18 cellular contexts compared by ENCODE assay signal in genomic region chr2:159720676-159721075, GRCh38.
"Had no signal": no experiment of that assay in that cellular context is flagged by ENCODE, and none has a peak within 500 bp of the region (broad histone marks: within the 10 kb centered on the region; RNA-seq: fewer than 3 reads in every experiment).

No MANE protein-coding gene starts in this region.

- DNase-seq: activated CD4-positive, alpha-beta T cell treated with anti-CD3 and anti-CD28 coated beads, Interleukin-2, amount 10 ng/mL, durations not matched to agents 24 days and 14 days; activated CD4-positive, CD25-positive, alpha-beta regulatory T cell; activated CD8-positive, alpha-beta T cell treated with anti-CD3 and anti-CD28 coated beads for 36 hours; activated effector memory CD4-positive, alpha-beta T cell treated with Interleukin-2 at 50 U/mL for 16 hours; activated naive CD4-positive, alpha-beta T cell treated with anti-CD3 and anti-CD28 coated beads, Interleukin-2, amount 50 U/mL, for 16 hours; activated T-cell treated with anti-CD3 and anti-CD28 coated beads, Interleukin-2, amount 50 U/mL, for 48 hours; effector CD8-positive, alpha-beta T cell; mucosa of descending colon; naive B cell; occipital lobe; stimulated activated CD4-positive, alpha-beta T cell treated with anti-CD3 and anti-CD28 coated beads, Interleukin-2, amount 100 ng/mL, for 24 hours; stimulated activated naive CD8-positive, alpha-beta T cell treated with anti-CD3 and anti-CD28 coated beads, Interleukin-15, Interleukin-2, amounts not matched to agents 100 U/mL and 50 U/mL, for 24 hours; T-helper 9 cell; transverse colon had no signal

- H3K4me3 ChIP-seq: esophagus muscularis mucosa, mucosa of descending colon, suprapubic skin, transverse colon had no signal

- H3K9me3 ChIP-seq: esophagus muscularis mucosa, mucosa of descending colon, suprapubic skin, transverse colon had no signal

- H3K27ac Mint-ChIP-seq: activated CD4-positive, alpha-beta T cell treated with anti-CD3 and anti-CD28 coated beads, Interleukin-2, amount 10 ng/mL, durations not matched to agents 24 days and 14 days; activated CD8-positive, alpha-beta T cell treated with anti-CD3 and anti-CD28 coated beads for 36 hours; progenitor cell of endocrine pancreas had no signal

- H3K27me3 Mint-ChIP-seq: activated CD4-positive, alpha-beta T cell treated with anti-CD3 and anti-CD28 coated beads, Interleukin-2, amount 10 ng/mL, durations not matched to agents 24 days and 14 days; activated CD8-positive, alpha-beta T cell treated with anti-CD3 and anti-CD28 coated beads for 36 hours; memory B cell; naive B cell; progenitor cell of endocrine pancreas had no signal

- H3K4me3 Mint-ChIP-seq: activated CD4-positive, alpha-beta T cell treated with anti-CD3 and anti-CD28 coated beads, Interleukin-2, amount 10 ng/mL, durations not matched to agents 24 days and 14 days; activated CD8-positive, alpha-beta T cell treated with anti-CD3 and anti-CD28 coated beads for 36 hours; memory B cell had no signal

- H3K27me3 ChIP-seq: esophagus muscularis mucosa, suprapubic skin, transverse colon had no signal

- ATAC-seq: activated CD8-positive, alpha-beta T cell treated with anti-CD3 and anti-CD28 coated beads for 36 hours; mucosa of descending colon; stimulated activated naive CD8-positive, alpha-beta T cell treated with anti-CD3 and anti-CD28 coated beads, Interleukin-15, Interleukin-2, amounts not matched to agents 100 U/mL and 50 U/mL, for 24 hours had no signal

- H3K27ac ChIP-seq: esophagus muscularis mucosa, suprapubic skin, transverse colon had no signal
